In the genomic region with DNA sequence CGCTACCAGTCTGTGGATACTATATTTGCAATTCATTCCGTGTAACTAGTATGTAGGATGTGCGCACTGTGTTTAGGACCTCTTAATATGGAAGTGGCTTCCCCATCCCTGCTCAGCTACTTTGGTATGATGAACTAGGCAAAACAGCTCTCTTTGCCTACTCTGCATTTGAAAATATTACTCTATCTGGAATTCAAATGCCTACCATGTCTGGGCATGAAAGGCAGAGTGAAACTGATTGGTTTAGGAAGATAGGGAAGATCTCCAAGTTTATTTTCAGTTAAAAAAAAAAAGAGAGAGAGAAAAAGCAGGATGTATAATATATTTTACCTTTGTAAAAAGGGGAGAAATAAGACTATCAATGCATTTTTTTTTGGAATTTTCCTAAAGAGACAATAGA, we compare ENCODE assay signal across 16 cellular contexts.
DNase-seq lines count a peak whose midpoint lies in the region; ATAC-seq and TF ChIP-seq lines count a peak whose summit lies in the region.
"Had no signal": no experiment of that assay in that cellular context is flagged by ENCODE, and none has a peak within 500 bp of the region (broad histone marks: within the 10 kb centered on the region; RNA-seq: fewer than 3 reads in every experiment).

No MANE protein-coding gene starts in this region.

- POLR2A ChIA-PET in HCT116 (lab: Charles Lee): no interaction called here
- POLR2A ChIA-PET in Panc1 (lab: Charles Lee): no interaction called here

- intact Hi-C loops in HCT116 (cut with micrococcal nuclease) (no loop called here), Panc1 (cut with micrococcal nuclease; ENCODE audit: unreplicated experiment) (no loop called here)

- no peaks in the 10 kb centered on the region for H3K9me2 ChIP-seq in HCT116 (ENCODE audit: insufficient read depth)

- no peak for TF ChIP-seq RAD21 in HCT116 (IDR thresholded peaks at IDR 0.05; ENCODE audit: low read depth)

- H3K4me3 Mint-ChIP-seq in activated naive CD4-positive, alpha-beta T cell treated with anti-CD3 and anti-CD28 coated beads, Interleukin-2, amount 10 ng/mL, durations not matched to agents 7 days and 5 days: no peak overlapping the region
- H3K4me3 Mint-ChIP-seq: CD4-positive, alpha-beta memory T cell had no signal

- in situ Hi-C loops in Panc1 (cut with HindIII; ENCODE audit: low pct_unique_long_range_greater_than_20kb, low sequenced_read_pairs): no loop called here

- DNase-seq in HCT116 (ENCODE audit: low read depth, low spot score) (no peak), Panc1 (ENCODE audit: low read depth, low spot score) (no peak), epithelial cell of esophagus (ENCODE audit: low read depth) (peak; percentile 57), T-helper 1 cell (no peak), NCI-H2107 treated with DMSO at 0.1 percent for 48 hours (lab: John Stamatoyannopoulos, UW; ENCODE audit: unreplicated experiment) (no peak)
- no peak for DNase-seq in stimulated activated naive CD4-positive, alpha-beta T cell treated with Interleukin-2 at 50 U/mL for 16 hours (lab: John Stamatoyannopoulos, UW)
- no peak for DNase-seq in activated naive CD4-positive, alpha-beta T cell treated with anti-CD3 and anti-CD28 coated beads, Interleukin-2, amount 10 ng/mL, durations not matched to agents 7 days and 5 days
- DNase-seq: BE2C; CD4-positive, alpha-beta memory T cell; DMS153; DND-41; GDM1; HCEC 1CT had no signal

- H3K36me3 ChIP-seq in HCT116 (ENCODE audit: control insufficient read depth in 1 of 2, insufficient read depth in 2 of 2, low read length in 2 of 2) (no peaks in the 10 kb centered on the region), Panc1 (ENCODE audit: control insufficient read depth, insufficient read depth, low read length) (no peaks in the 10 kb centered on the region)
- H3K36me3 ChIP-seq: BE2C had no signal

- ATAC-seq in HCT116 (no peak), Panc1 (no peak)

- H3K36me3 Mint-ChIP-seq in activated naive CD4-positive, alpha-beta T cell treated with anti-CD3 and anti-CD28 coated beads, Interleukin-2, amount 10 ng/mL, durations not matched to agents 7 days and 5 days: no peaks in the 10 kb centered on the region

- TF ChIP-seq CTCF in 22Rv1 (IDR thresholded peaks at IDR 0.05) (no peak), HCT116 (IDR thresholded peaks at IDR 0.05 in 2 of 3, conservative IDR thresholded peaks at IDR 0.05 in 1 of 3; ENCODE audit: borderline replicate concordance in 1 of 3, insufficient read depth in 1 of 3, low read depth in 2 of 3, low read length in 2 of 3) (no peak), Panc1 (IDR thresholded peaks at IDR 0.05) (no peak), epithelial cell of esophagus (IDR thresholded peaks at IDR 0.05; ENCODE audit: insufficient read depth, low read depth, low read length, missing control alignments) (no peak)

- TF ChIP-seq POLR2A in HCT116 (IDR thresholded peaks at IDR 0.05; ENCODE audit: borderline replicate concordance, extremely low read depth, insufficient read depth, insufficient read length): no peak

- H3K9ac ChIP-seq in HCT116 (ENCODE audit: low read length): no peak overlapping the region

- CTCF ChIA-PET in HCT116 (lab: Charles Lee) (interaction anchor here (0.6 kb wide), 1 partner anchor 472 kb away, joined by 3 read pairs; no protein-coding TSS in a partner anchor), Panc1 (lab: Charles Lee) (no interaction called here)
- CTCF ChIA-PET in activated naive CD4-positive, alpha-beta T cell treated with anti-CD3 and anti-CD28 coated beads, Interleukin-2, amount 10 ng/mL, durations not matched to agents 7 days and 5 days (lab: Charles Lee): no interaction called here

- no peaks in the 10 kb centered on the region for H3K4me1 Mint-ChIP-seq in activated naive CD4-positive, alpha-beta T cell treated with anti-CD3 and anti-CD28 coated beads, Interleukin-2, amount 10 ng/mL, durations not matched to agents 7 days and 5 days
- H3K4me1 Mint-ChIP-seq: CD4-positive, alpha-beta memory T cell had no signal

- no peaks in the 10 kb centered on the region for H3K27me3 Mint-ChIP-seq in activated naive CD4-positive, alpha-beta T cell treated with anti-CD3 and anti-CD28 coated beads, Interleukin-2, amount 10 ng/mL, durations not matched to agents 7 days and 5 days

- H3K27ac Mint-ChIP-seq in activated naive CD4-positive, alpha-beta T cell treated with anti-CD3 and anti-CD28 coated beads, Interleukin-2, amount 10 ng/mL, durations not matched to agents 7 days and 5 days: no peak overlapping the region
- H3K27ac Mint-ChIP-seq: CD4-positive, alpha-beta memory T cell had no signal

- no TSS peak for BruUV-seq in HCT116 (replicated peaks; lab: Mats Ljungman, UMichigan)
- BruUV-seq in Panc1 (replicated peaks; lab: Mats Ljungman, UMichigan): no TSS peak

- RAD21 ChIA-PET in HCT116 (lab: Charles Lee; ENCODE audit: low non-redundant PET in 1 of 2, low total read pairs in 2 of 2, uncharacterized antibody in 2 of 2, unreplicated experiment in 2 of 2): no interaction called here

- H3K9me3 ChIP-seq in HCT116 (ENCODE audit: control insufficient read depth in 1 of 2, insufficient read depth in 1 of 2, low read depth in 1 of 2, low read length in 2 of 2): no peaks in the 10 kb centered on the region
- no peaks in the 10 kb centered on the region for H3K9me3 ChIP-seq in Panc1 (ENCODE audit: control insufficient read depth, insufficient read depth, low read depth, low read length)
- H3K9me3 ChIP-seq: BE2C had no signal

- H3K4me1 ChIP-seq in HCT116 (ENCODE audit: control insufficient read depth in 1 of 2, insufficient read depth in 2 of 2, low read length in 2 of 2): no peaks in the 10 kb centered on the region
- no peaks in the 10 kb centered on the region for H3K4me1 ChIP-seq in Panc1 (ENCODE audit: control insufficient read depth, insufficient read depth, low read length)
- H3K4me1 ChIP-seq: BE2C had no signal

- no peaks in the 10 kb centered on the region for H4K20me1 ChIP-seq in HCT116 (ENCODE audit: insufficient read depth)

- H3K27ac ChIP-seq in 22Rv1 (peak overlapping the region; percentile 89), HCT116 (ENCODE audit: low read depth, low read length) (no peak overlapping the region), Panc1 (ENCODE audit: low read length) (peak overlapping the region; percentile 34; the same call in 1 of the 2 replicates)
- H3K27ac ChIP-seq: C4-2B, HL-60 had no signal

- no peak overlapping the region for H3K4me2 ChIP-seq in HCT116 (ENCODE audit: low read length)

- H2AFZ ChIP-seq in HCT116 (ENCODE audit: low read depth, low read length, poor library complexity, severe bottlenecking): peak overlapping the region; percentile 32

- no peaks in the 10 kb centered on the region for H3K79me2 ChIP-seq in HCT116 (ENCODE audit: insufficient read depth, low read length)

- no peaks in the 10 kb centered on the region for H3K27me3 ChIP-seq in HCT116 (ENCODE audit: insufficient read depth, low read length)
- H3K27me3 ChIP-seq in Panc1 (ENCODE audit: control insufficient read depth, insufficient read depth, low read length): no peaks in the 10 kb centered on the region
- H3K27me3 ChIP-seq: BE2C had no signal

- H3K4me3 ChIP-seq in HCT116 (replicated peaks in 1 of 2; ENCODE audit: low read depth in 1 of 2, low read length in 2 of 2): no peak overlapping the region
- no peak overlapping the region for H3K4me3 ChIP-seq in Panc1 (ENCODE audit: low read depth in 2 of 2, low read length in 2 of 2)
- H3K4me3 ChIP-seq in epithelial cell of esophagus (ENCODE audit: low read length): no peak overlapping the region

- H3K9me3 Mint-ChIP-seq in activated naive CD4-positive, alpha-beta T cell treated with anti-CD3 and anti-CD28 coated beads, Interleukin-2, amount 10 ng/mL, durations not matched to agents 7 days and 5 days: peaks cover 1% of the 10 kb centered on the region

TF ChIP-seq in HCT116, 20 proteins besides CTCF, POLR2A, EP300 and RAD21 (continues in another document):
- no peak for TF ChIP-seq REST (IDR thresholded peaks at IDR 0.05; ENCODE audit: low read depth)
- TF ChIP-seq JUND (IDR thresholded peaks at IDR 0.05): no peak
- no peak for TF ChIP-seq CEBPB (IDR thresholded peaks at IDR 0.05; ENCODE audit: low read depth)
- TF ChIP-seq ELF1 (IDR thresholded peaks at IDR 0.05; ENCODE audit: borderline replicate concordance, low read depth): no peak
- no peak for TF ChIP-seq ZFX (IDR thresholded peaks at IDR 0.05)
- TF ChIP-seq POLR2AphosphoS5 (IDR thresholded peaks at IDR 0.05; ENCODE audit: low read depth, low read length): no peak
- no peak for TF ChIP-seq FOSL1 (IDR thresholded peaks at IDR 0.05; ENCODE audit: low read depth)
- TF ChIP-seq SRF (IDR thresholded peaks at IDR 0.05; ENCODE audit: low read depth): no peak
